ENCODE assay signal across 8 cellular contexts in the genomic region with DNA sequence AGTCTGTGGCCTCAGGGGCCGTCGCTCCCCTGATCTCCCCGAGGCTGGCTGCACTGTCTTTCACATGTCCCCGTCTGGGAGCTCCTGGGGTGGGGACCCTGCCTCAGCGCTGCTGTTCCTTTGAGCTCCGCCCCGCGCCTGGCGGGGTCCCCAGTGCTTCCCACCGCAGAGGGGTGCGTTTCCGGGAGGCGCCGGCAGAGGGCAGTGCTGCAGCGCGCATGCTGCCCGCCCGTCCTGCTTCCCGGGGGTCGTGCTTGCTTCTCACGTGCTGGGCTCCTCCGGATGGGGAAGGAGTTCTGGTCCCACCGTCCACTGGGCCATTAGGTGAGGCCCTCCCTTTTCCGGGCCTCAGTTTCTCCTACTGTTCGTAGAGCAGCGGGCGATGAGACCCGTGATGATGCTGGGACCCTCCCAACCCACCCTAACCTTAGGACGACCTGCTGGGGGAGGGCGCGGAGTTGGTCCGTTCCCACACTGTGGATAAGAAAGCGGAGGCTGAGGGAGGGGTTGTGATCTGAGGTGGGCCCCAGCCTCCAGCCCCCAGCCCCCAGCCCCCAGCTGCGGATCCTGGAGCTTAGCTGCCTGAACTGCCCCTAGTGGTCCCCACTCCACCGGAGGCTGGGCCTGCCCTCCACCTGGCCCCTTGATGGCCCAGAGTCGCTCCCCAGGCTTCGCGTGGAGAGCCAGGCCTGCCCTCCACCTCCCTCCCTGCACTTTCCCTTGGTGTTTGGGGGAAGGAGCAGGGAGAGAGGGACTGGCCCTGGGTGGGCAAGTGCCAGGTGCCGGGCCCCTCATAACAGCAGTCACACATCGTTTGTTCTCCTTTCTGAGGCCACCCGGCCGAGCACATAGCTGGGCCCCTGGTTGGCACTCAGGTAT. TPM values are rescaled to one million over a fixed set of nuclear protein-coding genes. Genes with fewer than 3 reads are reported as not detected.
DNase-seq lines count a peak whose midpoint lies in the region; ATAC-seq, FAIRE-seq and TF ChIP-seq lines count a peak whose summit lies in the region.

No MANE protein-coding gene starts in this region.

- H3K4me1 ChIP-seq in A549 (no peaks in the 10 kb centered on the region), breast epithelium (no peaks in the 10 kb centered on the region), mesendoderm (ENCODE audit: control insufficient read depth, low read depth, low read length) (no peaks in the 10 kb centered on the region), upper lobe of left lung (peaks cover 4 to 5% (median 4%) of the 10 kb centered on the region in 4 donors)

- no peak overlapping the region for H3K23ac ChIP-seq in mesendoderm (ENCODE audit: low read length)

- H3K27me3 ChIP-seq in breast epithelium (peaks cover 0 to 18% of the 10 kb centered on the region in 2 donors), mesendoderm (ENCODE audit: insufficient read depth, low read length, poor library complexity) (no peaks in the 10 kb centered on the region), upper lobe of left lung (no peaks in the 10 kb centered on the region)

- no peak overlapping the region for H4K5ac ChIP-seq in mesendoderm (ENCODE audit: low read length)

- H3K9me3 ChIP-seq in A549 (no peaks in the 10 kb centered on the region), breast epithelium (no peaks in the 10 kb centered on the region), upper lobe of left lung (no peaks in the 10 kb centered on the region)

- peak; percentile 50 to 82; a peak in 3 of 6 replicates for ATAC-seq in A549
- ATAC-seq in upper lobe of left lung (ENCODE audit: low FRiP score in 2 of 2), result peak in 1 of 2 donors; percentile 65

- no peak overlapping the region for H3K4me3 Mint-ChIP-seq in T-helper 2 cell treated with Interferon-gamma antibody and Interleukin-4, amounts not matched to agents 5 μg/mL and 100 μg/mL, for 36 hours

- WGBS in A549 (ENCODE audit: missing lambda C conversion rate), result 0% methylated on average over 12 of the region's 42 CpGs
- no CpG with 5 or more reads among the region's 42 CpGs for WGBS in mesendoderm (ENCODE audit: extremely low coverage, insufficient coverage, low lambda C conversion rate)
- WGBS in upper lobe of left lung, 2 donors, result 14 to 36% methylated on average over 6 to 37 of the region's 42 CpGs

- no peak overlapping the region for H2BK120ac ChIP-seq in mesendoderm (ENCODE audit: low read depth, low read length)

- no peaks in the 10 kb centered on the region for H3K36me3 Mint-ChIP-seq in T-helper 2 cell treated with Interferon-gamma antibody and Interleukin-4, amounts not matched to agents 5 μg/mL and 100 μg/mL, for 36 hours (ENCODE audit: low read depth)

- H2AK5ac ChIP-seq in mesendoderm (ENCODE audit: low read length), result no peak overlapping the region

- no peaks in the 10 kb centered on the region for H3K9me3 Mint-ChIP-seq in T-helper 2 cell treated with Interferon-gamma antibody and Interleukin-4, amounts not matched to agents 5 μg/mL and 100 μg/mL, for 36 hours

- no peak overlapping the region for H3K27ac Mint-ChIP-seq in T-helper 2 cell treated with Interferon-gamma antibody and Interleukin-4, amounts not matched to agents 5 μg/mL and 100 μg/mL, for 36 hours

- DNase-seq in A549 (ENCODE audit: low read depth in 1 of 2, low spot score in 1 of 2), result peak in 1 of 2 experiments; percentile 50
- peak; percentile 83 for DNase-seq in GM12891 (ENCODE audit: insufficient read length, low spot score)
- DNase-seq in T-helper 2 cell treated with Interferon-gamma antibody and Interleukin-4, amounts not matched to agents 5 μg/mL and 100 μg/mL, for 36 hours (ENCODE audit: low spot score), result peak; percentile 8
- no peak for DNase-seq in breast epithelium (ENCODE audit: low spot score in 2 of 2)
- DNase-seq in mesendoderm, result peak; percentile 62
- peak in 1 of 2 donors; percentile 92 for DNase-seq in upper lobe of left lung
- DNase-seq in HCEC 1CT, result no peak
- no peak for DNase-seq in SIG-M5 treated with dmso at 0.1 percent for 504 hours (lab: John Stamatoyannopoulos, UW; ENCODE audit: unreplicated experiment)

- H3K36me3 ChIP-seq in breast epithelium, result no peaks in the 10 kb centered on the region
- no peaks in the 10 kb centered on the region for H3K36me3 ChIP-seq in mesendoderm (ENCODE audit: control insufficient read depth, insufficient read depth, low read length)
- H3K36me3 ChIP-seq in upper lobe of left lung, result no peaks in the 10 kb centered on the region

- no peak overlapping the region for H3K4me3 ChIP-seq in A549
- H3K4me3 ChIP-seq in breast epithelium, result peak overlapping the region in 1 of 3 donors; percentile 13
- H3K4me3 ChIP-seq in mesendoderm (ENCODE audit: low read length), result no peak overlapping the region
- no peak overlapping the region for H3K4me3 ChIP-seq in upper lobe of left lung

- POLR2A ChIA-PET in A549 (lab: Yijun Ruan, JAX), result interaction anchor here (0.6 kb wide), 1 partner anchor 73 kb away, joined by 3 read pairs; no protein-coding TSS in a partner anchor

- FAIRE-seq in A549 (lab: Jason Lieb, UNC), result no peak
- no peak for FAIRE-seq in GM12891 (lab: Jason Lieb, UNC)

- H3K4me1 Mint-ChIP-seq in T-helper 2 cell treated with Interferon-gamma antibody and Interleukin-4, amounts not matched to agents 5 μg/mL and 100 μg/mL, for 36 hours (ENCODE audit: low read depth), result no peaks in the 10 kb centered on the region

- H3K79me1 ChIP-seq in mesendoderm (ENCODE audit: low read length), result no peaks in the 10 kb centered on the region

- H3K56ac ChIP-seq in mesendoderm (ENCODE audit: low read length), result no peak overlapping the region

- TF ChIP-seq POLR2A in A549 (IDR thresholded peaks at IDR 0.05; ENCODE audit: low read length) (no peak), GM12891 (IDR thresholded peaks at IDR 0.05; ENCODE audit: low read depth, low read length) (no peak), breast epithelium (IDR thresholded peaks at IDR 0.05) (no peak), upper lobe of left lung (IDR thresholded peaks at IDR 0.05) (no peak)

- no peak overlapping the region for H2BK5ac ChIP-seq in mesendoderm (ENCODE audit: low read length)

- H2BK15ac ChIP-seq in mesendoderm (replicated peaks; ENCODE audit: low read depth), result no peak overlapping the region

- H3K27me3 Mint-ChIP-seq in T-helper 2 cell treated with Interferon-gamma antibody and Interleukin-4, amounts not matched to agents 5 μg/mL and 100 μg/mL, for 36 hours (ENCODE audit: low read depth), result no peaks in the 10 kb centered on the region

- H3K18ac ChIP-seq in mesendoderm (ENCODE audit: low read length), result no peak overlapping the region

- intact Hi-C loops in breast epithelium (cut with DNase I; ENCODE audit: low total_unique reads), result no loop called here

- peak overlapping the region; percentile 43; the same call in 2 of the 3 replicates for H3K4me2 ChIP-seq in A549
- H3K4me2 ChIP-seq in mesendoderm (ENCODE audit: low read length), result no peak overlapping the region

- no peak overlapping the region for H4K8ac ChIP-seq in mesendoderm (ENCODE audit: low read depth, low read length)

- no peaks in the 10 kb centered on the region for H3K79me2 ChIP-seq in mesendoderm (ENCODE audit: control insufficient read depth, insufficient read depth, low read length)

- no peak overlapping the region for H3K4ac ChIP-seq in mesendoderm (ENCODE audit: low read depth, low read length)

- peak; percentile 66 for TF ChIP-seq CTCF in A549 (IDR thresholded peaks at IDR 0.05)
- TF ChIP-seq CTCF in breast epithelium (IDR thresholded peaks at IDR 0.05), result peak; percentile 17 to 74 (median 73)
- peak; percentile 81 to 96 (median 86) for TF ChIP-seq CTCF in upper lobe of left lung (IDR thresholded peaks at IDR 0.05)

- H3K9ac ChIP-seq in mesendoderm (ENCODE audit: low read length), result no peak overlapping the region

- TF ChIP-seq EP300 in A549 (IDR thresholded peaks at IDR 0.05), result no peak
- no peak for TF ChIP-seq EP300 in upper lobe of left lung (IDR thresholded peaks at IDR 0.05)

- CTCF ChIA-PET in A549 (lab: Yijun Ruan, JAX), result interaction anchor here (0.6 to 4.0 kb wide), 34 partner anchors 9 to 320 kb away, joined by 3 to 52 read pairs (median 4); a partner anchor contains a TSS

- TF ChIP-seq RAD21 in A549 (conservative IDR thresholded peaks at IDR 0.05 in 1 of 2, IDR thresholded peaks at IDR 0.05 in 1 of 2), result peak; percentile 54 to 72

- H3K27ac ChIP-seq in A549, result no peak overlapping the region
- no peak overlapping the region for H3K27ac ChIP-seq in breast epithelium
- no peak overlapping the region for H3K27ac ChIP-seq in mesendoderm (ENCODE audit: low read depth, low read length)
- no peak overlapping the region for H3K27ac ChIP-seq in upper lobe of left lung

TF ChIP-seq in A549, 52 proteins besides CTCF, POLR2A, EP300 and RAD21:
- TF ChIP-seq SMC3 (IDR thresholded peaks at IDR 0.05) (peak; percentile 53), RFX5 (IDR thresholded peaks at IDR 0.05) (no peak)
TF ChIP-seq in A549: peak in this region for 1.

TF ChIP-seq in GM12891, 5 proteins besides CTCF, POLR2A, EP300 and RAD21:
- TF ChIP-seq POLR2AphosphoS5 (IDR thresholded peaks at IDR 0.05; ENCODE audit: low read depth, low read length) (no peak), SPI1 (IDR thresholded peaks at IDR 0.05; ENCODE audit: low read depth, low read length) (no peak), TAF1 (IDR thresholded peaks at IDR 0.05; ENCODE audit: low read depth, low read length) (no peak), PAX5 (IDR thresholded peaks at IDR 0.05; ENCODE audit: insufficient read depth, low read length, severe bottlenecking) (no peak), POU2F2 (IDR thresholded peaks at IDR 0.05; ENCODE audit: low read depth, low read length) (no peak)

RNA-seq across cellular contexts. Expression of a gene that starts 15.3 kb away (rescaled TPM):
- polyA plus RNA-seq in A549 (2011; rRNA removed) (0.09 and 0.19 TPM in 2 replicates), A549 (2017; fragmentation: RNase III; extraction: RNeasy Plus Mini Kit Qiagen cat#74134 plus additional on column Dnase treatment) (0.09 to 0.33 TPM (median 0.21 TPM) in 3 replicates)
- polyA plus RNA-seq in A549 (2012; cell fraction: cytosol; rRNA removed), result 0.21 and 0.22 TPM in 2 replicates
- 0.48 and 0.95 TPM in 2 replicates for polyA plus RNA-seq in A549 (2012; cell fraction: nucleus; rRNA removed)
- not detected in 2 replicates for polyA minus RNA-seq in A549 (2011; rRNA and poly(A)+ RNA removed)
- polyA plus RNA-seq in GM12891 (2012; ENCODE audit: low read depth, missing spikeins), result 0.05 TPM
- total RNA-seq in breast epithelium (10 to 100 TPM in 1 of 3 donors, 1 to 10 TPM in 2; 2.9 to 13.4 (median 7.5) TPM), upper lobe of left lung (1 to 10 TPM in 2 of 6 donors, under 1 TPM in 2, not detected in 2; 0.78 to 8.6 (median 1.2) TPM)
- 20.5 TPM for polyA plus RNA-seq in mesendoderm (2013, experiment 1 of 2)
- 19.9 TPM for polyA plus RNA-seq in mesendoderm (2013, experiment 2 of 2)

RNA-seq across cellular contexts. Expression of a gene that starts 27.6 kb away (rescaled TPM):
- polyA plus RNA-seq in A549 (2011; rRNA removed), result not detected in 2 replicates
- 0.01 and 0.09 TPM in 2 replicates for polyA plus RNA-seq in A549 (2012; cell fraction: cytosol; rRNA removed)
- 0.55 and 0.59 TPM in 2 replicates for polyA plus RNA-seq in A549 (2012; cell fraction: nucleus; rRNA removed)
- 0.09 to 0.18 TPM (median 0.17 TPM) in 3 replicates for polyA plus RNA-seq in A549 (2017; fragmentation: RNase III; extraction: RNeasy Plus Mini Kit Qiagen cat#74134 plus additional on column Dnase treatment)
- not detected in 2 replicates for polyA minus RNA-seq in A549 (2011; rRNA and poly(A)+ RNA removed)
- polyA plus RNA-seq in GM12891 (2012; ENCODE audit: low read depth, missing spikeins), result not detected
- under 1 TPM in 2 of 3 donors, not detected in 1; 0.15 to 0.33 TPM for total RNA-seq in breast epithelium
- 1.5 TPM for polyA plus RNA-seq in mesendoderm (2013, experiment 1 of 2)
- polyA plus RNA-seq in mesendoderm (2013, experiment 2 of 2), result 1.4 TPM
- total RNA-seq in upper lobe of left lung, result under 1 TPM in 2 of 6 donors, not detected in 4; 0.03 to 0.07 TPM

Comparison
In these comparisons a context has a peak if more than half of its experiments do, and no peak if none do; other contexts are left out.
1. DNase-seq: peak in GM12891 (single experiment), T-helper 2 cell treated with Interferon-gamma antibody and Interleukin-4, amounts not matched to agents 5 μg/mL and 100 μg/mL, for 36 hours (single experiment) and mesendoderm (single experiment); none in breast epithelium (0 of 2), HCEC 1CT (single experiment) and SIG-M5 treated with dmso at 0.1 percent for 504 hours (single experiment).
2. Peak in every context shown above with its lines, with median percentiles within 50 percentile points of each other: CTCF ChIP-seq.